Comparison of ENCODE assay signal across 26 cellular contexts in the genomic region with DNA sequence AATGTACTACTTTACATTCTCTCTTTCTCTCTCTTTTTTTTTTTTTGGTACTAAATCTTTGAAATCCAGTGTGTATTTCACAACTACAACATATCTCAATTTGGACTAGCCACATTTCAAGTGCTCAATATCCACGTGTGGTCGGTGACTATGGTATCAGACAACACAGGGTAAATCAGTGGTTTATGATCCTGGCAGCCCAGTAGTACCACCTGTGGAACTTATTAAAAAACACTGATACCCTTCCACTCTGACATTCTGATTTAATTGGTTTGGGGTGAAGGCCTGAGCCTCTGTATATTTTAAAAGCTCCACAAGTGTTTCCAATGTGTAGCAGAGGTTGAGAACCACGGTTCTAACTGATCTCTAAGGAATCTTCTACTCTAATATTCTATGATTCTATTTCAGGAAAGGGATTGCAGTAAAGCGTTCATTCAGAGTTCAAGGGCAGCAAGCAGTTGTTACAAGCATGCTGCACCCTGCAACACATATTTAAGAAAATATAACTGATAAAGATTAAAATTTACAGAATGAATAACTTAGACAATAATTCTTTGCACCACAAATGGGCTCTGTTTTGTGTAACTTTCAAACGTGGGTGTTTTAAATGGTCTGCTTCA. TPM values are rescaled to one million over a fixed set of nuclear protein-coding genes. Genes with fewer than 3 reads are reported as not detected.
"Had no signal": no experiment of that assay in that cellular context is flagged by ENCODE, and none has a peak within 500 bp of the region (broad histone marks: within the 10 kb centered on the region; RNA-seq: fewer than 3 reads in every experiment).

No MANE protein-coding gene starts in this region.

- H3K27ac ChIP-seq: ascending aorta, body of pancreas, SJSA1 had no signal

- H3K27me3 ChIP-seq: ascending aorta had no signal

- H3K9me3 ChIP-seq: ascending aorta, body of pancreas, SJSA1 had no signal

- H3K27ac Mint-ChIP-seq: activated CD8-positive, alpha-beta T cell treated with anti-CD3 and anti-CD28 coated beads for 36 hours; activated naive CD8-positive, alpha-beta T cell treated with anti-CD3 and anti-CD28 coated beads, Interleukin-2, amount 10 ng/mL, durations not matched to agents 7 days and 5 days; activated T-cell treated with anti-CD3 and anti-CD28 coated beads, Interleukin-2, amount 50 U/mL, for 72 hours; activated T-helper 2 cell treated with anti-CD3 and anti-CD28 coated beads, Interferon-gamma antibody, Interleukin-2, Interleukin-4, amounts not matched to agents 10 μg/mL and 5 μg/mL and 100 μg/mL, durations not matched to agents 14 hours and 24 hours and 36 hours had no signal

- ATAC-seq: activated CD4-positive, CD25-positive, alpha-beta regulatory T cell treated with anti-CD3 and anti-CD28 coated beads, Interleukin-2, amount 50 U/mL, for 24 hours; activated CD8-positive, alpha-beta T cell treated with anti-CD3 and anti-CD28 coated beads for 36 hours; activated T-cell treated with anti-CD3 and anti-CD28 coated beads, Interleukin-2, amount 50 U/mL, for 72 hours; body of pancreas; Panc1; Right ventricle myocardium inferior; SK-N-SH treated with all-trans-retinoic acid at 6 μM for 48 hours had no signal

- H3K4me3 ChIP-seq: ascending aorta, body of pancreas, SJSA1 had no signal

- H3K4me1 Mint-ChIP-seq: activated naive CD8-positive, alpha-beta T cell treated with anti-CD3 and anti-CD28 coated beads, Interleukin-2, amount 10 ng/mL, durations not matched to agents 7 days and 5 days had no signal

- H3K4me1 ChIP-seq: ascending aorta, body of pancreas, SJSA1 had no signal

- DNase-seq: activated CD4-positive, alpha-beta T cell treated with anti-CD3 and anti-CD28 coated beads for 4 hours; activated CD8-positive, alpha-beta memory T cell treated with anti-CD3 and anti-CD28 coated beads, Interleukin-2, amount 50 U/mL, for 4 hours; activated CD8-positive, alpha-beta T cell treated with anti-CD3 and anti-CD28 coated beads for 36 hours; activated naive CD4-positive, alpha-beta T cell treated with anti-CD3 and anti-CD28 coated beads, Interleukin-2, amount 50 U/mL, for 16 hours; activated naive CD8-positive, alpha-beta T cell treated with anti-CD3 and anti-CD28 coated beads, Interleukin-2, amount 10 ng/mL, durations not matched to agents 7 days and 5 days; activated T-cell treated with anti-CD3 and anti-CD28 coated beads, Interleukin-2, amount 50 U/mL, for 72 hours; amniotic stem cell; body of pancreas; KG1; NCI-H1092; NCI-H1417; NCI-H1930; NCI-H2171; NCI-H226; NCI-H526; NCI-H774; RPMI8226; SW 1271 had no signal

- H3K36me3 ChIP-seq: ascending aorta, SJSA1 had no signal

- H3K36me3 Mint-ChIP-seq: activated naive CD8-positive, alpha-beta T cell treated with anti-CD3 and anti-CD28 coated beads, Interleukin-2, amount 10 ng/mL, durations not matched to agents 7 days and 5 days had no signal

- H3K4me3 Mint-ChIP-seq: activated CD8-positive, alpha-beta T cell treated with anti-CD3 and anti-CD28 coated beads for 36 hours; activated naive CD8-positive, alpha-beta T cell treated with anti-CD3 and anti-CD28 coated beads, Interleukin-2, amount 10 ng/mL, durations not matched to agents 7 days and 5 days; activated T-cell treated with anti-CD3 and anti-CD28 coated beads, Interleukin-2, amount 50 U/mL, for 72 hours had no signal

- H3K9me3 Mint-ChIP-seq: activated CD8-positive, alpha-beta T cell treated with anti-CD3 and anti-CD28 coated beads for 36 hours; activated naive CD8-positive, alpha-beta T cell treated with anti-CD3 and anti-CD28 coated beads, Interleukin-2, amount 10 ng/mL, durations not matched to agents 7 days and 5 days; activated T-cell treated with anti-CD3 and anti-CD28 coated beads, Interleukin-2, amount 50 U/mL, for 72 hours; activated T-helper 2 cell treated with anti-CD3 and anti-CD28 coated beads, Interferon-gamma antibody, Interleukin-2, Interleukin-4, amounts not matched to agents 10 μg/mL and 5 μg/mL and 100 μg/mL, durations not matched to agents 14 hours and 24 hours and 36 hours had no signal

RNA-seq across cellular contexts. Expression of a gene that starts 5.1 kb away (rescaled TPM):
- total RNA-seq: activated naive CD8-positive, alpha-beta T cell treated with anti-CD3 and anti-CD28 coated beads, Interleukin-2, amount 10 ng/mL, durations not matched to agents 7 days and 5 days; activated T-helper 2 cell treated with anti-CD3 and anti-CD28 coated beads, Interferon-gamma antibody, Interleukin-2, Interleukin-4, amounts not matched to agents 10 μg/mL and 5 μg/mL and 100 μg/mL, durations not matched to agents 14 hours and 24 hours and 36 hours; T-helper 1 cell treated with Interleukin-12 subunit alpha and Interleukin-12 subunit beta and Interleukin-4 antibody, amounts not matched to agents 30 ng/mL and 1 ng/mL, for 36 hours had no signal
